21 cellular contexts compared by ENCODE assay signal in the genomic region with DNA sequence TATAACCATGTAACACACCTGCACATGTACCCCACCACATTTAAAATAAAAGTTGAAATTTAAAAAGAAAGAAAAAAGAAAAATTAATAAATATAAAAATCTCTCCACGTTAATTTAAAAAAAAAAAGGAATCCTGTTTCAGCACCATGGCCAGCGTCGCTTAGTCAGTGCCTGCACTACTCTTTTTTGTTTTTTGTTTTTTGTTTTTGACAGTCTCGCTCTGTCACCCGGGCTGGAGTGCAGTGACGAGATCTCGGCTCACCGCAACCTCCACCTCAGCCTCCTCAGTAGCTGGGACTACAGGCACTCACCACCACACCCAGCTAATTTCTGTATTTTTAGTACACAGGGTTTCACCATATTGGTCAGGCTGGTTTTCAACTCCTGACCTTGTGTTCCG.
DNase-seq lines count a peak whose midpoint lies in the region; ATAC-seq, FAIRE-seq and TF ChIP-seq lines count a peak whose summit lies in the region.
"Had no signal": no experiment of that assay in that cellular context is flagged by ENCODE, and none has a peak within 500 bp of the region (broad histone marks: within the 10 kb centered on the region; RNA-seq: fewer than 3 reads in every experiment).

No MANE protein-coding gene starts in this region.

- H3K9ac ChIP-seq in mammary epithelial cell (ENCODE audit: insufficient read depth, low read length) = no peak overlapping the region

- ATAC-seq in heart left ventricle (no peak), HG02884 (IDR thresholded peaks at IDR 0.05; ENCODE audit: unreplicated experiment) (no peak)
- ATAC-seq: CD8-positive, alpha-beta T cell; pancreas had no signal

- H2AFZ ChIP-seq in mammary epithelial cell (ENCODE audit: low read depth, low read length) = no peak overlapping the region

- 34 to 45% (median 38%) methylated on average over 9 of the region's 9 CpGs for WGBS in heart left ventricle, 4 donors
- 46% methylated on average over 5 of the region's 9 CpGs for WGBS in mammary epithelial cell (ENCODE audit: low coverage, missing lambda C conversion rate)

- dilution Hi-C loops in mammary epithelial cell (cut with HindIII; ENCODE audit: low sequenced_read_pairs) = no loop called here

- CTCF ChIA-PET in mammary epithelial cell (lab: Charles Lee; ENCODE audit: low non-redundant PET) = no interaction called here

- H3K9me3 ChIP-seq in cardiac muscle cell (ENCODE audit: low read depth) (no peaks in the 10 kb centered on the region), heart left ventricle (no peaks in the 10 kb centered on the region), mammary epithelial cell (replicated peaks; ENCODE audit: insufficient read depth, low read length) (peaks cover 2% of the 10 kb centered on the region)
- H3K9me3 ChIP-seq: pancreas, stomach had no signal

- H3K36me3 ChIP-seq in cardiac muscle cell (no peaks in the 10 kb centered on the region), heart left ventricle (no peaks in the 10 kb centered on the region), mammary epithelial cell (ENCODE audit: insufficient read depth, low read length) (no peaks in the 10 kb centered on the region)
- H3K36me3 ChIP-seq: pancreas, stomach, WERI-Rb-1 had no signal

- H4K20me1 ChIP-seq in mammary epithelial cell (ENCODE audit: insufficient read depth, low read length) = no peaks in the 10 kb centered on the region

- H3K4me3 ChIP-seq in cardiac muscle cell = no peak overlapping the region
- H3K4me3 ChIP-seq in heart left ventricle = no peak overlapping the region
- H3K4me3 ChIP-seq in fibroblast of mammary gland (ENCODE audit: control insufficient read depth, low read depth, low read length) = no peak overlapping the region
- no peak overlapping the region for H3K4me3 ChIP-seq in mammary epithelial cell (replicated peaks in 1 of 3; ENCODE audit: insufficient read depth in 1 of 3, low read depth in 2 of 3, low read length in 3 of 3)
- H3K4me3 ChIP-seq: pancreas, stomach had no signal

- no peaks in the 10 kb centered on the region for H3K4me1 ChIP-seq in cardiac muscle cell (ENCODE audit: low read depth)
- no peaks in the 10 kb centered on the region for H3K4me1 ChIP-seq in heart left ventricle
- H3K4me1 ChIP-seq in mammary epithelial cell (ENCODE audit: insufficient read depth, low read length) = no peaks in the 10 kb centered on the region
- H3K4me1 ChIP-seq: pancreas, stomach had no signal

- H3K4me2 ChIP-seq in mammary epithelial cell (ENCODE audit: insufficient read depth, low read depth, low read length) = no peak overlapping the region

- no peak for TF ChIP-seq CTCF in cardiac muscle cell (IDR thresholded peaks at IDR 0.05; ENCODE audit: low read depth, low read length)
- TF ChIP-seq CTCF in heart left ventricle (IDR thresholded peaks at IDR 0.05) = no peak
- TF ChIP-seq CTCF in fibroblast of mammary gland (conservative IDR thresholded peaks at IDR 0.05; ENCODE audit: control insufficient read depth, insufficient read depth, low read depth, low read length) = no peak
- TF ChIP-seq CTCF in mammary epithelial cell (conservative IDR thresholded peaks at IDR 0.05 in 1 of 2, IDR thresholded peaks at IDR 0.05 in 1 of 2; ENCODE audit: extremely low read depth in 1 of 2, insufficient read depth in 1 of 2, low read depth in 1 of 2, low read length in 2 of 2) = no peak

- H3K27me3 ChIP-seq in cardiac muscle cell (peaks cover 29% of the 10 kb centered on the region), heart left ventricle (peaks cover 0 to 6% (median 0%) of the 10 kb centered on the region in 9 donors), mammary epithelial cell (ENCODE audit: insufficient read depth, low read length) (no peaks in the 10 kb centered on the region)
- H3K27me3 ChIP-seq: pancreas, stomach had no signal

- in situ Hi-C loops in mammary epithelial cell (cut with MboI; ENCODE audit: low sequenced_read_pairs in 2 of 2) = no loop called here

- TF ChIP-seq POLR2A in heart left ventricle (IDR thresholded peaks at IDR 0.05) = no peak

- BruUV-seq in mammary epithelial cell (replicated peaks; lab: Mats Ljungman, UMichigan) = no TSS peak

- intact Hi-C loops in heart left ventricle (cut with DNase I) (no loop called here), mammary epithelial cell (cut with micrococcal nuclease) (no loop called here)

- DNase-seq in cardiac muscle cell (ENCODE audit: low read depth in 1 of 2, low spot score in 1 of 2) (peak; percentile 7 to 49), heart left ventricle (no peak), OCI-M1 (lab: John Stamatoyannopoulos, UW) (peak; percentile 46), fibroblast of mammary gland (ENCODE audit: low read depth) (peak; percentile 4), urothelium cell line (ENCODE audit: low spot score) (no peak), mammary epithelial cell (no peak), NCI-H2171 treated with DMSO at 0.1 percent for 48 hours (lab: John Stamatoyannopoulos, UW) (no peak)
- DNase-seq: activated naive CD8-positive, alpha-beta T cell treated with anti-CD3 and anti-CD28 coated beads for 36 hours; CD8-positive, alpha-beta T cell; DMS79 treated with DMSO at 0.1 percent for 48 hours; H9; NCI-H1417; NCI-H82; pancreas; stimulated activated CD4-positive, alpha-beta T cell treated with anti-CD3 and anti-CD28 coated beads, Interleukin-2, amount 100 ng/mL, for 24 hours; stomach; SW 1271; WERI-Rb-1 had no signal

- H3K79me2 ChIP-seq in mammary epithelial cell (ENCODE audit: insufficient read depth, low read length) = no peaks in the 10 kb centered on the region

- FAIRE-seq in urothelium cell line (lab: Jason Lieb, UNC) = peak; percentile 46
- FAIRE-seq: pancreas had no signal

- no peak overlapping the region for H3K27ac ChIP-seq in cardiac muscle cell
- H3K27ac ChIP-seq in heart left ventricle = no peak overlapping the region
- no peak overlapping the region for H3K27ac ChIP-seq in mammary epithelial cell (ENCODE audit: insufficient read depth, low read depth, low read length)
- H3K27ac ChIP-seq: epithelial cell of prostate, pancreas, RWPE1, stomach, WERI-Rb-1 had no signal

Comparison
In these comparisons a context has a peak if more than half of its experiments do, and no peak if none do; other contexts are left out.
1. DNase-seq: peak in cardiac muscle cell (2 of 2), OCI-M1 (single experiment) and fibroblast of mammary gland (single experiment); none in heart left ventricle (0 of 5), urothelium cell line (single experiment), mammary epithelial cell (single experiment) and NCI-H2171 treated with DMSO at 0.1 percent for 48 hours (single experiment).